ENCODE assay signal across 22 cellular contexts in the genomic region with DNA sequence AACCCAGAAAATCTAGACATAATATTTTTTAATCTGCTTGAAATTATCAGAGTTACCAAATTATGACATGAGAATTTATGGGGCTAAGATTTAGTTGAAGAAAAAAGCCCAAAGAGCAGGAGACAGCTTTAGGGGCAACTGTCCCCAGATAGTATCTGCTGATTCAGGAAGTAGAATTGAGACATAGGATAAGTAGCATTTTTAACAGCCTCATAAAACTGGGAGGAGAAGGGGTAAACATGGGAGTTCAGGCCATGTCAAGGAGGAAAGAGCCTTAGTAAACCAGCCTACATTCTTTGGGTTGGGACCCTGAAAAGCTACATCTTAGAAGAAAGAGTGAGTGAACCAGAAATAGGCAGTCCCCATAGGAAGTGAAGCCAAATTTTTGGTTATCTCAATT. TPM values are rescaled to one million over a fixed set of nuclear protein-coding genes. Genes with fewer than 3 reads are reported as not detected.
DNase-seq lines count a peak whose midpoint lies in the region; ATAC-seq and TF ChIP-seq lines count a peak whose summit lies in the region.
"Had no signal": no experiment of that assay in that cellular context is flagged by ENCODE, and none has a peak within 500 bp of the region (broad histone marks: within the 10 kb centered on the region; RNA-seq: fewer than 3 reads in every experiment).

No MANE protein-coding gene starts in this region.

- H3K4me1 ChIP-seq in HCT116 (ENCODE audit: control insufficient read depth in 1 of 2, insufficient read depth in 2 of 2, low read length in 2 of 2), result no peaks in the 10 kb centered on the region
- H3K4me1 ChIP-seq in psoas muscle, result no peaks in the 10 kb centered on the region
- no peaks in the 10 kb centered on the region for H3K4me1 ChIP-seq in colonic mucosa
- H3K4me1 ChIP-seq: Caco-2 had no signal

- H3K36me3 ChIP-seq in HCT116 (ENCODE audit: control insufficient read depth in 1 of 2, insufficient read depth in 2 of 2, low read length in 2 of 2) (no peaks in the 10 kb centered on the region), psoas muscle (ENCODE audit: insufficient read depth in 1 of 2, low read depth in 1 of 2) (no peaks in the 10 kb centered on the region), colonic mucosa (no peaks in the 10 kb centered on the region)

- BruUV-seq in HCT116 (replicated peaks; lab: Mats Ljungman, UMichigan), result no TSS peak

- H3K27ac ChIP-seq in HCT116 (ENCODE audit: low read depth, low read length), result no peak overlapping the region
- no peak overlapping the region for H3K27ac ChIP-seq in psoas muscle
- H3K27ac ChIP-seq in colonic mucosa, result no peak overlapping the region

- no peaks in the 10 kb centered on the region for H4K20me1 ChIP-seq in HCT116 (ENCODE audit: insufficient read depth)

- H3K79me2 ChIP-seq in HCT116 (ENCODE audit: insufficient read depth, low read length), result no peaks in the 10 kb centered on the region

- POLR2A ChIA-PET in HCT116 (lab: Charles Lee), result no interaction called here

- H3K4me2 ChIP-seq in HCT116 (ENCODE audit: low read length), result no peak overlapping the region

- no peaks in the 10 kb centered on the region for H3K27me3 ChIP-seq in HCT116 (ENCODE audit: insufficient read depth, low read length)
- peaks cover 0 to 15% (median 0%) of the 10 kb centered on the region in 3 donors for H3K27me3 ChIP-seq in psoas muscle (ENCODE audit: insufficient read depth in 3 of 3, low read length in 2 of 3)
- no peaks in the 10 kb centered on the region for H3K27me3 ChIP-seq in colonic mucosa

- no peak for TF ChIP-seq RAD21 in HCT116 (IDR thresholded peaks at IDR 0.05; ENCODE audit: low read depth)

- H3K4me3 ChIP-seq in HCT116 (replicated peaks in 1 of 2; ENCODE audit: low read depth in 1 of 2, low read length in 2 of 2), result no peak overlapping the region
- no peak overlapping the region for H3K4me3 ChIP-seq in fibroblast of villous mesenchyme (ENCODE audit: low read depth, low read length)
- no peak overlapping the region for H3K4me3 ChIP-seq in psoas muscle
- no peak overlapping the region for H3K4me3 ChIP-seq in colonic mucosa
- H3K4me3 ChIP-seq: GM12878 had no signal

- RAD21 ChIA-PET in HCT116 (lab: Charles Lee; ENCODE audit: low non-redundant PET in 1 of 2, low total read pairs in 2 of 2, uncharacterized antibody in 2 of 2, unreplicated experiment in 2 of 2), result no interaction called here

- CTCF ChIA-PET in HCT116 (lab: Charles Lee), result no interaction called here

- H3K9me3 ChIP-seq in HCT116 (ENCODE audit: control insufficient read depth in 1 of 2, insufficient read depth in 1 of 2, low read depth in 1 of 2, low read length in 2 of 2) (no peaks in the 10 kb centered on the region), psoas muscle (no peaks in the 10 kb centered on the region), colonic mucosa (no peaks in the 10 kb centered on the region)
- H3K9me3 ChIP-seq: Caco-2 had no signal

- TF ChIP-seq CTCF in HCT116 (IDR thresholded peaks at IDR 0.05 in 2 of 3, conservative IDR thresholded peaks at IDR 0.05 in 1 of 3; ENCODE audit: borderline replicate concordance in 1 of 3, insufficient read depth in 1 of 3, low read depth in 2 of 3, low read length in 2 of 3) (no peak), fibroblast of villous mesenchyme (IDR thresholded peaks at IDR 0.05; ENCODE audit: insufficient read depth, low read depth, low read length) (no peak), psoas muscle (IDR thresholded peaks at IDR 0.05) (no peak), colonic mucosa (IDR thresholded peaks at IDR 0.05) (no peak)

- ATAC-seq in HCT116, result no peak
- ATAC-seq in psoas muscle, result no peak
- no peak for ATAC-seq in GM18505 (IDR thresholded peaks at IDR 0.05; ENCODE audit: unreplicated experiment)
- ATAC-seq: GM12878, Right ventricle myocardium inferior had no signal

- H3K9ac ChIP-seq in HCT116 (ENCODE audit: low read length) (no peak overlapping the region), colonic mucosa (ENCODE audit: low read depth in 2 of 2, low read length in 2 of 2) (no peak overlapping the region)

- DNase-seq in HCT116 (ENCODE audit: low read depth, low spot score), result no peak
- DNase-seq in HT-29 (ENCODE audit: low spot score), result peak; percentile 10
- peak; percentile 4 for DNase-seq in NCI-H69 (lab: John Stamatoyannopoulos, UW)
- DNase-seq in fibroblast of villous mesenchyme (ENCODE audit: low read depth), result peak; percentile 54
- no peak for DNase-seq in psoas muscle
- no peak for DNase-seq in NCI-H2196 treated with DMSO at 0.1 percent for 48 hours (lab: John Stamatoyannopoulos, UW; ENCODE audit: unreplicated experiment)
- no peak for DNase-seq in colonic mucosa
- DNase-seq: Caco-2; CD4-positive, alpha-beta T cell; DMS 273 treated with DMSO at 0.1 percent for 48 hours; DMS79 treated with DMSO at 0.1 percent for 48 hours; H7; NCI-H1417 treated with DMSO at 0.1 percent for 48 hours; NCI-H187; NCI-H446 treated with DMSO at 0.1 percent for 48 hours; NCI-H526 treated with DMSO at 0.1 percent for 48 hours; NK-92 treated with Interleukin-12 subunit alpha and Interleukin-12 subunit beta, amount 100 ng/mL, for 24 hours; OCI-M1; T-helper 2 cell had no signal

- no peaks in the 10 kb centered on the region for H3K9me2 ChIP-seq in HCT116 (ENCODE audit: insufficient read depth)

- peak overlapping the region; percentile 28 for H2AFZ ChIP-seq in HCT116 (ENCODE audit: low read depth, low read length, poor library complexity, severe bottlenecking)

- TF ChIP-seq POLR2A in HCT116 (IDR thresholded peaks at IDR 0.05; ENCODE audit: borderline replicate concordance, extremely low read depth, insufficient read depth, insufficient read length), result no peak
- no peak for TF ChIP-seq POLR2A in GM18505 (IDR thresholded peaks at IDR 0.05; ENCODE audit: borderline replicate concordance, extremely low read depth, insufficient read depth, insufficient read length)

- intact Hi-C loops in HCT116 (cut with micrococcal nuclease) (no loop called here), psoas muscle (cut with DNase I) (no loop called here), colonic mucosa (cut with DNase I) (no loop called here)

TF ChIP-seq in HCT116, 20 proteins besides CTCF, POLR2A, EP300 and RAD21 (continues in another document):
- no peak for TF ChIP-seq EZH2phosphoT487 (IDR thresholded peaks at IDR 0.05; ENCODE audit: borderline replicate concordance)
- no peak for TF ChIP-seq JUND (IDR thresholded peaks at IDR 0.05)
- no peak for TF ChIP-seq CBX3 (IDR thresholded peaks at IDR 0.05; ENCODE audit: low read depth)
- no peak for TF ChIP-seq ATF3 (IDR thresholded peaks at IDR 0.05)
- TF ChIP-seq EGR1 (IDR thresholded peaks at IDR 0.05; ENCODE audit: low read depth), result no peak
- no peak for TF ChIP-seq ZFX (IDR thresholded peaks at IDR 0.05)
- TF ChIP-seq ZNF274 (IDR thresholded peaks at IDR 0.05; ENCODE audit: low read depth, low read length), result no peak
- TF ChIP-seq YY1 (IDR thresholded peaks at IDR 0.05; ENCODE audit: extremely low read depth, insufficient replicate concordance, low read depth, low read length), result no peak
- no peak for TF ChIP-seq SIN3A (IDR thresholded peaks at IDR 0.05; ENCODE audit: low read depth)
- TF ChIP-seq, protein P1, sequence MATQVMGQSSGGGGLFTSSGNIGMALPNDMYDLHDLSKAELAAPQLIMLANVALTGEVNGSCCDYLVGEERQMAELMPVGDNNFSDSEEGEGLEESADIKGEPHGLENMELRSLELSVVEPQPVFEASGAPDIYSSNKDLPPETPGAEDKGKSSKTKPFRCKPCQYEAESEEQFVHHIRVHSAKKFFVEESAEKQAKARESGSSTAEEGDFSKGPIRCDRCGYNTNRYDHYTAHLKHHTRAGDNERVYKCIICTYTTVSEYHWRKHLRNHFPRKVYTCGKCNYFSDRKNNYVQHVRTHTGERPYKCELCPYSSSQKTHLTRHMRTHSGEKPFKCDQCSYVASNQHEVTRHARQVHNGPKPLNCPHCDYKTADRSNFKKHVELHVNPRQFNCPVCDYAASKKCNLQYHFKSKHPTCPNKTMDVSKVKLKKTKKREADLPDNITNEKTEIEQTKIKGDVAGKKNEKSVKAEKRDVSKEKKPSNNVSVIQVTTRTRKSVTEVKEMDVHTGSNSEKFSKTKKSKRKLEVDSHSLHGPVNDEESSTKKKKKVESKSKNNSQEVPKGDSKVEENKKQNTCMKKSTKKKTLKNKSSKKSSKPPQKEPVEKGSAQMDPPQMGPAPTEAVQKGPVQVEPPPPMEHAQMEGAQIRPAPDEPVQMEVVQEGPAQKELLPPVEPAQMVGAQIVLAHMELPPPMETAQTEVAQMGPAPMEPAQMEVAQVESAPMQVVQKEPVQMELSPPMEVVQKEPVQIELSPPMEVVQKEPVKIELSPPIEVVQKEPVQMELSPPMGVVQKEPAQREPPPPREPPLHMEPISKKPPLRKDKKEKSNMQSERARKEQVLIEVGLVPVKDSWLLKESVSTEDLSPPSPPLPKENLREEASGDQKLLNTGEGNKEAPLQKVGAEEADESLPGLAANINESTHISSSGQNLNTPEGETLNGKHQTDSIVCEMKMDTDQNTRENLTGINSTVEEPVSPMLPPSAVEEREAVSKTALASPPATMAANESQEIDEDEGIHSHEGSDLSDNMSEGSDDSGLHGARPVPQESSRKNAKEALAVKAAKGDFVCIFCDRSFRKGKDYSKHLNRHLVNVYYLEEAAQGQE (IDR thresholded peaks at IDR 0.05; ENCODE audit: low read depth), result no peak
- TF ChIP-seq EZH2 (IDR thresholded peaks at IDR 0.05), result no peak

RNA-seq across cellular contexts. Expression of gene RAB28, which starts 9.7 kb away (rescaled TPM):
- 12.1 TPM for total RNA-seq in HCT116 (2021; ENCODE audit: unreplicated experiment)
- 6.0 and 7.7 TPM in 2 replicates for polyA plus RNA-seq in HCT116 (2012)
- 6.4 and 6.7 TPM in 2 replicates for total RNA-seq in HT-29 (2014; rRNA removed; shearing (Covaris generic))
- 20.6 and 21.6 TPM in 2 replicates for total RNA-seq in fibroblast of villous mesenchyme
- total RNA-seq in psoas muscle, result 1 to 10 TPM; 5.1 to 6.9 (median 5.8) TPM
- 1 to 10 TPM; 5.2 to 9.0 (median 7.8) TPM for polyA plus RNA-seq in psoas muscle
- 10 to 100 TPM; 13.0 to 13.3 TPM for total RNA-seq in colonic mucosa

RNA-seq across cellular contexts. Expression of gene NKX3-2, which starts 50.5 kb away (rescaled TPM):
- total RNA-seq in HCT116 (2021; ENCODE audit: unreplicated experiment), result 1.4 TPM
- 0.45 and 0.75 TPM in 2 replicates for polyA plus RNA-seq in HCT116 (2012)
- 0.05 TPM in 1 of 2 replicates, not detected in the other for total RNA-seq in HT-29 (2014; rRNA removed; shearing (Covaris generic))
- under 0.01 and 0.32 TPM in 2 replicates for total RNA-seq in fibroblast of villous mesenchyme
- total RNA-seq in psoas muscle, result under 1 TPM in 1 of 4 donors, not detected in 3; 0.08 TPM
- polyA plus RNA-seq in psoas muscle, result under 1 TPM in 1 of 3 donors, not detected in 2; 0.01 TPM
- total RNA-seq in colonic mucosa, result 1 to 10 TPM in 1 of 2 donors, under 1 TPM in 1; 0.35 to 1.4 TPM
- total RNA-seq: CD4-positive, alpha-beta T cell; GM12878; Right ventricle myocardium inferior had no signal
- polyA plus RNA-seq: GM12878 had no signal

Comparison
In these comparisons a context has a peak if more than half of its experiments do, and no peak if none do; other contexts are left out.
1. DNase-seq: peak in HT-29 (single experiment), NCI-H69 (single experiment) and fibroblast of villous mesenchyme (single experiment); none in HCT116 (single experiment), psoas muscle (0 of 2), NCI-H2196 treated with DMSO at 0.1 percent for 48 hours (single experiment) and colonic mucosa (single experiment).